ENCODE assay signal across 10 cellular contexts in genomic region chr15:85704021-85704420, GRCh38.
DNase-seq lines count a peak whose midpoint lies in the region; ATAC-seq, FAIRE-seq and TF ChIP-seq lines count a peak whose summit lies in the region.
"Had no signal": no experiment of that assay in that cellular context is flagged by ENCODE, and none has a peak within 500 bp of the region (broad histone marks: within the 10 kb centered on the region; RNA-seq: fewer than 3 reads in every experiment).

No MANE protein-coding gene starts in this region.

- H3K36me3 ChIP-seq in left lung = peaks cover 0 to 51% of the 10 kb centered on the region in 2 donors

- TF ChIP-seq CTCF in left lung (IDR thresholded peaks at IDR 0.05) (no peak), omental fat pad (IDR thresholded peaks at IDR 0.05) (no peak)

- peak overlapping the region; percentile 43 for H3K27ac Mint-ChIP-seq in activated CD8-positive, alpha-beta T cell treated with anti-CD3 and anti-CD28 coated beads, Interleukin-2, amount 10 ng/mL, durations not matched to agents 7 days and 5 days

- CTCF ChIA-PET in activated CD8-positive, alpha-beta T cell treated with anti-CD3 and anti-CD28 coated beads, Interleukin-2, amount 10 ng/mL, durations not matched to agents 7 days and 5 days (lab: Charles Lee) = interaction anchor here (1.2 to 6.6 kb wide), 5 partner anchors 13 to 214 kb away, joined by 3 to 79 read pairs (median 5); no protein-coding TSS in a partner anchor

- peak overlapping the region; percentile 77 to 93 for H3K27ac ChIP-seq in left lung

- H3K4me1 Mint-ChIP-seq in activated CD8-positive, alpha-beta T cell treated with anti-CD3 and anti-CD28 coated beads, Interleukin-2, amount 10 ng/mL, durations not matched to agents 7 days and 5 days (ENCODE audit: low read depth) = peaks cover 68% of the 10 kb centered on the region

- H3K27me3 ChIP-seq in left lung = no peaks in the 10 kb centered on the region

- no peak for FAIRE-seq in RCC 7860 (lab: Jason Lieb, UNC)
- FAIRE-seq: kidney had no signal

- peak; percentile 7 for ATAC-seq in activated CD8-positive, alpha-beta T cell treated with anti-CD3 and anti-CD28 coated beads, Interleukin-2, amount 10 ng/mL, durations not matched to agents 7 days and 5 days
- no peak for ATAC-seq in left lung
- ATAC-seq in omental fat pad (ENCODE audit: low FRiP score) = no peak

- H3K36me3 Mint-ChIP-seq in activated CD8-positive, alpha-beta T cell treated with anti-CD3 and anti-CD28 coated beads, Interleukin-2, amount 10 ng/mL, durations not matched to agents 7 days and 5 days (ENCODE audit: low read depth) = peaks cover 51% of the 10 kb centered on the region

- H3K4me1 ChIP-seq in left lung = peaks cover 34 to 81% of the 10 kb centered on the region in 2 donors

- peak; percentile 59 for DNase-seq in activated CD4-positive, alpha-beta T cell treated with anti-CD3 and anti-CD28 coated beads for 48 hours
- DNase-seq in activated CD4-positive, alpha-beta T cell treated with anti-CD3 and anti-CD28 coated beads for 1 hour = no peak
- DNase-seq in activated CD8-positive, alpha-beta T cell treated with anti-CD3 and anti-CD28 coated beads, Interleukin-2, amount 10 ng/mL, durations not matched to agents 7 days and 5 days = no peak
- DNase-seq in left lung (no peak), stromal cell of bone marrow (ENCODE audit: low read depth) (peak; percentile 49), omental fat pad (ENCODE audit: low spot score) (no peak), hypothalamus (lab: John Stamatoyannopoulos, UW) (no peak), RCC 7860 (ENCODE audit: low spot score) (no peak)
- DNase-seq: kidney, NCI-H1436 had no signal

- intact Hi-C loops in left lung (cut with DNase I) = loop anchor here in 1 of 2 donors (10.0 kb wide), 1 partner anchor 79 kb away; no protein-coding TSS in a partner anchor

- H3K27me3 Mint-ChIP-seq in activated CD8-positive, alpha-beta T cell treated with anti-CD3 and anti-CD28 coated beads, Interleukin-2, amount 10 ng/mL, durations not matched to agents 7 days and 5 days (ENCODE audit: low read depth) = no peaks in the 10 kb centered on the region

- peak overlapping the region; percentile 36 for H3K4me3 Mint-ChIP-seq in activated CD8-positive, alpha-beta T cell treated with anti-CD3 and anti-CD28 coated beads, Interleukin-2, amount 10 ng/mL, durations not matched to agents 7 days and 5 days

- POLR2A ChIA-PET in activated CD8-positive, alpha-beta T cell treated with anti-CD3 and anti-CD28 coated beads, Interleukin-2, amount 10 ng/mL, durations not matched to agents 7 days and 5 days (lab: Charles Lee) = interaction anchor here (1.4 to 9.4 kb wide), 2 partner anchors 13 to 121 kb away, joined by 4 to 174 read pairs; no protein-coding TSS in a partner anchor

- H3K9me3 Mint-ChIP-seq in activated CD8-positive, alpha-beta T cell treated with anti-CD3 and anti-CD28 coated beads, Interleukin-2, amount 10 ng/mL, durations not matched to agents 7 days and 5 days (ENCODE audit: insufficient read depth) = no peaks in the 10 kb centered on the region

- no peaks in the 10 kb centered on the region for H3K9me3 ChIP-seq in left lung

- H3K4me3 ChIP-seq in left lung = no peak overlapping the region

Comparison
In these comparisons a context has a peak if more than half of its experiments do, and no peak if none do; other contexts are left out.
1. DNase-seq: peak in activated CD4-positive, alpha-beta T cell treated with anti-CD3 and anti-CD28 coated beads for 48 hours (single experiment) and stromal cell of bone marrow (single experiment); none in activated CD4-positive, alpha-beta T cell treated with anti-CD3 and anti-CD28 coated beads for 1 hour (single experiment), activated CD8-positive, alpha-beta T cell treated with anti-CD3 and anti-CD28 coated beads, Interleukin-2, amount 10 ng/mL, durations not matched to agents 7 days and 5 days (single experiment), left lung (0 of 2), omental fat pad (single experiment), hypothalamus (0 of 51) and RCC 7860 (single experiment).